ENCODE assay signal across 8 cellular contexts in genomic region chr2:190947711-190948251, GRCh38.
A peak's percentile ranks its signal among the peaks of the same experiment; 100 is the strongest.
DNase-seq lines count a peak whose midpoint lies in the region; ATAC-seq lines count a peak whose summit lies in the region.

No MANE protein-coding gene starts in this region.

- in situ Hi-C loops in Caki2 (cut with HindIII; ENCODE audit: low pct_unique_long_range_greater_than_20kb, low sequenced_read_pairs): no loop called here

- peaks cover 7% of the 10 kb centered on the region for H3K4me1 Mint-ChIP-seq in stimulated activated effector memory CD8-positive, alpha-beta T cell treated with anti-CD3 and anti-CD28 coated beads, Interleukin-12 subunit alpha, Interleukin-12 subunit beta, amount 100 ng/mL, for 72 hours

- H3K9me3 Mint-ChIP-seq in stimulated activated effector memory CD8-positive, alpha-beta T cell treated with anti-CD3 and anti-CD28 coated beads, Interleukin-12 subunit alpha, Interleukin-12 subunit beta, amount 100 ng/mL, for 72 hours: no peaks in the 10 kb centered on the region

- H3K4me3 Mint-ChIP-seq in stimulated activated effector memory CD8-positive, alpha-beta T cell treated with anti-CD3 and anti-CD28 coated beads, Interleukin-12 subunit alpha, Interleukin-12 subunit beta, amount 100 ng/mL, for 72 hours: no peak overlapping the region

- peak; percentile 53 for ATAC-seq in GM19328 (IDR thresholded peaks at IDR 0.05; ENCODE audit: unreplicated experiment)
- peak; percentile 86 for ATAC-seq in HG03432 (IDR thresholded peaks at IDR 0.05; ENCODE audit: unreplicated experiment)
- ATAC-seq in stimulated activated effector memory CD8-positive, alpha-beta T cell treated with anti-CD3 and anti-CD28 coated beads, Interleukin-12 subunit alpha, Interleukin-12 subunit beta, amount 100 ng/mL, for 72 hours: peak; percentile 73

- DNase-seq in Caki2 (ENCODE audit: low read depth) (peak; percentile 88), SW480 (ENCODE audit: low spot score) (peak; percentile 88), foreskin melanocyte (peak; percentile 12), pons (ENCODE audit: low spot score) (no peak), ecto neural progenitor cell (ENCODE audit: low spot score) (no peak)
- DNase-seq in stimulated activated effector memory CD8-positive, alpha-beta T cell treated with anti-CD3 and anti-CD28 coated beads, Interleukin-12 subunit alpha, Interleukin-12 subunit beta, amount 100 ng/mL, for 72 hours (ENCODE audit: low spot score in 2 of 2): no peak

- H3K27ac Mint-ChIP-seq in stimulated activated effector memory CD8-positive, alpha-beta T cell treated with anti-CD3 and anti-CD28 coated beads, Interleukin-12 subunit alpha, Interleukin-12 subunit beta, amount 100 ng/mL, for 72 hours: no peak overlapping the region

- H3K36me3 Mint-ChIP-seq in stimulated activated effector memory CD8-positive, alpha-beta T cell treated with anti-CD3 and anti-CD28 coated beads, Interleukin-12 subunit alpha, Interleukin-12 subunit beta, amount 100 ng/mL, for 72 hours: peaks cover 17% of the 10 kb centered on the region

Comparison
In these comparisons a context has a peak if more than half of its experiments do, and no peak if none do; other contexts are left out.
1. DNase-seq: peak in Caki2 (single experiment), SW480 (single experiment) and foreskin melanocyte (single experiment); none in stimulated activated effector memory CD8-positive, alpha-beta T cell treated with anti-CD3 and anti-CD28 coated beads, Interleukin-12 subunit alpha, Interleukin-12 subunit beta, amount 100 ng/mL, for 72 hours (0 of 2), pons (single experiment) and ecto neural progenitor cell (single experiment).
2. Peak in every context shown above with its lines, with median percentiles within 50 percentile points of each other: ATAC-seq.